Comparison of ENCODE assay signal across 9 cellular contexts in the genomic region with DNA sequence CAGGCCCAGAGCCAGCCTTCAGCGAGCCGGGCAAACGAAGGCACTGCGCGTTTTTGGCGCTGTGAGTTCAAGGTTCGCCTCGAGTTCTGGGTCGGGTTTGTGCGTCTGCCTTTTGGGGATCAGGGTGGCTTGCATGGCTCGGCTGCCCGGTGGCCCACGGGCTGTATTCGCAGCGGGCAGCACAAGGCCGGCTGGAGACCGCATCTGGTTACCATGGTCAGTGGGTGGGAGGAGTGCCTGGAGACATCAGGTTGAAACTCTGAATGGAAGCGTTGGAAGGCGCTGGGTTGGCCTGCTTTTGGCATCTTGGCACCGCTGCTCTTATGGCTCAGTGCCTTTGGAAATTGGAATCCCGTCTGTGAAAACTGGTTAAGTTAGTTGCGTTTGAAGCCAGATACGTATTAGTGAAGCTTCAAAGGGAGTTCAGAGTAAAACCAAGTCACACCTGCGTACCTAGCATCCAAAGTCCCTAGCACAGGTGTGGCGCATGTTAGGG.
DNase-seq lines count a peak whose midpoint lies in the region; ATAC-seq and TF ChIP-seq lines count a peak whose summit lies in the region.
"Had no signal": no experiment of that assay in that cellular context is flagged by ENCODE, and none has a peak within 500 bp of the region (broad histone marks: within the 10 kb centered on the region; RNA-seq: fewer than 3 reads in every experiment).

No MANE protein-coding gene starts in this region.

- H3K4me3 ChIP-seq in RWPE2 (ENCODE audit: severe bottlenecking) (peak overlapping the region; percentile 37), fibroblast of pulmonary artery (replicated peaks; ENCODE audit: low read depth, low read length) (peak overlapping the region; percentile 56), rectal smooth muscle tissue (ENCODE audit: low read length) (peak overlapping the region; percentile 44)

- no peaks in the 10 kb centered on the region for H3K4me1 ChIP-seq in RWPE2 (ENCODE audit: insufficient read depth, poor library complexity, severe bottlenecking)
- H3K4me1 ChIP-seq in rectal smooth muscle tissue (ENCODE audit: control insufficient read depth, insufficient read depth, low read length): no peaks in the 10 kb centered on the region

- no peak for TF ChIP-seq CTCF in RWPE2 (IDR thresholded peaks at IDR 0.05; ENCODE audit: poor library complexity, severe bottlenecking)
- no peak for TF ChIP-seq CTCF in fibroblast of pulmonary artery (IDR thresholded peaks at IDR 0.05; ENCODE audit: low read length, missing control alignments)

- H3K9ac ChIP-seq in rectal smooth muscle tissue (ENCODE audit: low read length): no peak overlapping the region
- H3K9ac ChIP-seq: KMS-11 had no signal

- H3K27ac ChIP-seq in RWPE2 (ENCODE audit: poor library complexity, severe bottlenecking) (no peak overlapping the region), rectal smooth muscle tissue (ENCODE audit: low read depth, low read length) (no peak overlapping the region)
- H3K27ac ChIP-seq: KMS-11, tibial nerve had no signal

- DNase-seq in GM03348 (ENCODE audit: low spot score) (peak; percentile 12), RWPE2 (ENCODE audit: low spot score) (no peak), fibroblast of pulmonary artery (ENCODE audit: low read depth) (no peak), HuH-7 (ENCODE audit: low spot score) (no peak)

- H3K27me3 ChIP-seq in RWPE2 (ENCODE audit: insufficient read depth, poor library complexity, severe bottlenecking): peaks cover 39% of the 10 kb centered on the region
- H3K27me3 ChIP-seq in rectal smooth muscle tissue (ENCODE audit: control insufficient read depth, insufficient read depth, low read length): peaks cover 8% of the 10 kb centered on the region

- peak; percentile 30 for ATAC-seq in RWPE2 (ENCODE audit: low read depth)
- ATAC-seq in HG03108 (IDR thresholded peaks at IDR 0.05; ENCODE audit: unreplicated experiment): no peak
- ATAC-seq in HG03159 (IDR thresholded peaks at IDR 0.05; ENCODE audit: unreplicated experiment): no peak

- no peaks in the 10 kb centered on the region for H3K9me3 ChIP-seq in RWPE2 (ENCODE audit: severe bottlenecking)

- H3K36me3 ChIP-seq in RWPE2 (ENCODE audit: low read depth) (no peaks in the 10 kb centered on the region), rectal smooth muscle tissue (ENCODE audit: control insufficient read depth, insufficient read depth, low read length) (no peaks in the 10 kb centered on the region)
- H3K36me3 ChIP-seq: tibial nerve had no signal
